ENCODE assay signal across 20 cellular contexts in genomic region chr4:8164687-8165086, GRCh38.
"Had no signal": no experiment of that assay in that cellular context is flagged by ENCODE, and none has a peak within 500 bp of the region (broad histone marks: within the 10 kb centered on the region; RNA-seq: fewer than 3 reads in every experiment).

No MANE protein-coding gene starts in this region.

- H3K9me3 ChIP-seq: thyroid gland had no signal

- DNase-seq: activated CD8-positive, alpha-beta memory T cell treated with anti-CD3 and anti-CD28 coated beads, Interleukin-2, amount 50 U/mL, for 48 hours; activated naive CD4-positive, alpha-beta T cell; activated naive CD8-positive, alpha-beta T cell treated with anti-CD3 and anti-CD28 coated beads, Interleukin-2, amount 10 ng/mL, durations not matched to agents 7 days and 5 days; activated T-cell treated with anti-CD3 and anti-CD28 coated beads, Interleukin-2, amount 50 U/mL, for 4 hours; amniotic stem cell; cerebellar nuclear complex; cortex of kidney; left lung; mammary epithelial cell; midbrain; stimulated activated CD4-positive, alpha-beta T cell treated with anti-CD3 and anti-CD28 coated beads, Interleukin-2, amount 100 ng/mL, for 48 hours; stimulated activated CD8-positive, alpha-beta memory T cell treated with anti-CD3 and anti-CD28 coated beads, Interleukin-4, amount 100 ng/mL, for 48 hours; stimulated activated naive CD8-positive, alpha-beta T cell treated with anti-CD3 and anti-CD28 coated beads, Interleukin-15, Interleukin-2, amounts not matched to agents 100 U/mL and 50 U/mL, for 24 hours; substantia nigra; T-helper 9 cell; thyroid gland had no signal

- H3K4me3 ChIP-seq: left lung, thyroid gland had no signal

- H3K27ac Mint-ChIP-seq: activated naive CD8-positive, alpha-beta T cell treated with anti-CD3 and anti-CD28 coated beads, Interleukin-2, amount 10 ng/mL, durations not matched to agents 7 days and 5 days; activated T-helper 2 cell treated with anti-CD3 and anti-CD28 coated beads, Interferon-gamma antibody, Interleukin-2, Interleukin-4, amounts not matched to agents 10 μg/mL and 5 μg/mL and 100 μg/mL, durations not matched to agents 14 hours and 24 hours and 36 hours; nephron had no signal

- H3K27me3 ChIP-seq: thyroid gland had no signal

- H3K4me3 Mint-ChIP-seq: activated naive CD8-positive, alpha-beta T cell treated with anti-CD3 and anti-CD28 coated beads, Interleukin-2, amount 10 ng/mL, durations not matched to agents 7 days and 5 days; activated T-cell treated with anti-CD3 and anti-CD28 coated beads, Interleukin-2, amount 50 U/mL, for 4 hours; nephron had no signal

- H3K36me3 ChIP-seq: left lung, thyroid gland had no signal

- ATAC-seq: activated T-cell treated with anti-CD3 and anti-CD28 coated beads, Interleukin-2, amount 50 U/mL, for 4 hours; left lung; sciatic nerve; stimulated activated naive CD8-positive, alpha-beta T cell treated with anti-CD3 and anti-CD28 coated beads, Interleukin-15, Interleukin-2, amounts not matched to agents 100 U/mL and 50 U/mL, for 24 hours had no signal

- H3K36me3 Mint-ChIP-seq: activated naive CD8-positive, alpha-beta T cell treated with anti-CD3 and anti-CD28 coated beads, Interleukin-2, amount 10 ng/mL, durations not matched to agents 7 days and 5 days had no signal

- H3K27ac ChIP-seq: epithelial cell of prostate, left lung, thyroid gland had no signal
